ENCODE assay signal across 20 cellular contexts in the genomic region with DNA sequence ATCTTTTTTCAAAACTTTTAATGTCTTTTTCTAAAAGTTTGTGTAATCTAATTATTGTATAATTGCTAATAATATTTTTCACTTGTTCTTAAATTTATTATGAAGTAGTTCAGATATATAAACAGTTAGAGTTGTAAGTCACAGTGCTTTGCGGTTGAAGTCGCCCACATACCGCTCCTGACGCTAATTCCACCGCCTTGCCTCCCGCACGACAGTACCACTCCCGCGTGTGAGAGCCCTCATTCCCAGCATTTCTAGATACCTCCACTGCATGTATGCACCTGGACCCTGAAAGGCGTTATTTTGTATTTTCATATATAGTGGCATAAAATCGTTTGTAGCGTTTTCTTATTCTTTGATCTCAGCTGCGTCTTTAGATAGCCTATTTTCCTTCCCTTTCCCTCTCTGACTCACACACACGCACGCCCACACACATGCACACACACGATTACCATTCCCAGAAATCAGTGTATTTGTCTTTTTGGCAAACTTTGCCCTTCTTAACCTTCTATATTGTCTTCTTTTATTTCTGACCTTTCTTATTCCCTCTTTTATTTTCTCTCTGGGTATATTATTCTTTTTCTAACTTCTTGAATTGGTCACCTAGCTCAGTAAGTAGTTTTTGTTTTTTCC.
"Had no signal": no experiment of that assay in that cellular context is flagged by ENCODE, and none has a peak within 500 bp of the region (broad histone marks: within the 10 kb centered on the region; RNA-seq: fewer than 3 reads in every experiment).

No MANE protein-coding gene starts in this region.

- H3K27me3 ChIP-seq: brain microvascular endothelial cell, neutrophil, sigmoid colon, spleen had no signal

- ATAC-seq: esophagus mucosa; left cardiac atrium; naive thymus-derived CD8-positive, alpha-beta T cell; stimulated activated memory B cell treated with anti-CD40 and anti-IgM and Interleukin-4, amounts not matched to agents 10 μg/mL and 1 μg/mL and 100 μg/mL, for 72 hours had no signal

- H3K36me3 ChIP-seq: brain microvascular endothelial cell, neutrophil, thoracic aorta, WERI-Rb-1 had no signal

- H3K4me1 Mint-ChIP-seq: naive thymus-derived CD8-positive, alpha-beta T cell; stimulated activated memory B cell treated with anti-CD40 and anti-IgM and Interleukin-4, amounts not matched to agents 10 μg/mL and 1 μg/mL and 100 μg/mL, for 72 hours had no signal

- H3K27me3 Mint-ChIP-seq: activated CD4-positive, alpha-beta memory T cell treated with anti-CD3 and anti-CD28 coated beads for 36 hours; activated naive CD8-positive, alpha-beta T cell treated with anti-CD3 and anti-CD28 coated beads, Interleukin-2, amount 10 ng/mL, durations not matched to agents 7 days and 5 days; naive thymus-derived CD8-positive, alpha-beta T cell; stimulated activated memory B cell treated with anti-CD40 and anti-IgM and Interleukin-4, amounts not matched to agents 10 μg/mL and 1 μg/mL and 100 μg/mL, for 72 hours had no signal

- H3K9me3 Mint-ChIP-seq: stimulated activated memory B cell treated with anti-CD40 and anti-IgM and Interleukin-4, amounts not matched to agents 10 μg/mL and 1 μg/mL and 100 μg/mL, for 72 hours had no signal

- FAIRE-seq: endometrium had no signal

- H3K27ac Mint-ChIP-seq: activated CD4-positive, alpha-beta memory T cell treated with anti-CD3 and anti-CD28 coated beads for 36 hours; activated naive CD8-positive, alpha-beta T cell treated with anti-CD3 and anti-CD28 coated beads, Interleukin-2, amount 10 ng/mL, durations not matched to agents 7 days and 5 days; activated T-helper 1 cell treated with anti-CD3 and anti-CD28 coated beads, Interleukin-12 subunit alpha, Interleukin-12 subunit beta, Interleukin-2, Interleukin-4 antibody, amounts not matched to agents 30 ng/mL and 10 ng/mL and 1 ng/mL, durations not matched to agents 14 hours and 24 hours and 36 hours; stimulated activated memory B cell treated with anti-CD40 and anti-IgM and Interleukin-4, amounts not matched to agents 10 μg/mL and 1 μg/mL and 100 μg/mL, for 72 hours; T-helper 1 cell treated with Interleukin-12 subunit alpha and Interleukin-12 subunit beta and Interleukin-4 antibody, amounts not matched to agents 30 μg/mL and 1 μg/mL, for 36 hours had no signal

- H3K4me1 ChIP-seq: sigmoid colon, spleen had no signal

- DNase-seq: activated CD4-positive, alpha-beta memory T cell treated with anti-CD3 and anti-CD28 coated beads for 36 hours; activated naive CD4-positive, alpha-beta T cell treated with Interleukin-2 at 50 U/mL for 16 hours; activated naive CD8-positive, alpha-beta T cell treated with anti-CD3 and anti-CD28 coated beads, Interleukin-2, amount 10 ng/mL, durations not matched to agents 7 days and 5 days; activated T-cell treated with anti-CD3 and anti-CD28 coated beads for 4 hours; anterior cingulate cortex; brain microvascular endothelial cell; left cardiac atrium; naive thymus-derived CD8-positive, alpha-beta T cell; sigmoid colon; spleen; stimulated activated CD4-positive, alpha-beta T cell treated with anti-CD3 and anti-CD28 coated beads, Interleukin-4, amount 100 ng/mL, for 4 hours; WERI-Rb-1 had no signal

- H3K4me3 Mint-ChIP-seq: activated CD4-positive, alpha-beta memory T cell treated with anti-CD3 and anti-CD28 coated beads for 36 hours; activated naive CD8-positive, alpha-beta T cell treated with anti-CD3 and anti-CD28 coated beads, Interleukin-2, amount 10 ng/mL, durations not matched to agents 7 days and 5 days; activated T-helper 1 cell treated with anti-CD3 and anti-CD28 coated beads, Interleukin-12 subunit alpha, Interleukin-12 subunit beta, Interleukin-2, Interleukin-4 antibody, amounts not matched to agents 30 ng/mL and 10 ng/mL and 1 ng/mL, durations not matched to agents 14 hours and 24 hours and 36 hours; naive thymus-derived CD8-positive, alpha-beta T cell; stimulated activated memory B cell treated with anti-CD40 and anti-IgM and Interleukin-4, amounts not matched to agents 10 μg/mL and 1 μg/mL and 100 μg/mL, for 72 hours; T-helper 1 cell treated with Interleukin-12 subunit alpha and Interleukin-12 subunit beta and Interleukin-4 antibody, amounts not matched to agents 30 μg/mL and 1 μg/mL, for 36 hours had no signal

- H3K4me3 ChIP-seq: coronary artery, sigmoid colon, spleen, thoracic aorta had no signal

- H3K27ac ChIP-seq: brain microvascular endothelial cell, coronary artery, neutrophil, sigmoid colon, spleen, thoracic aorta, WERI-Rb-1 had no signal

- H3K9me3 ChIP-seq: neutrophil had no signal
